Comparison of ENCODE assay signal across 20 cellular contexts in genomic region chr12:113314121-113314529, GRCh38. TPM values are rescaled to one million over a fixed set of nuclear protein-coding genes. Genes with fewer than 3 reads are reported as not detected.
DNase-seq lines count a peak whose midpoint lies in the region; ATAC-seq, FAIRE-seq and TF ChIP-seq lines count a peak whose summit lies in the region.
"Had no signal": no experiment of that assay in that cellular context is flagged by ENCODE, and none has a peak within 500 bp of the region (broad histone marks: within the 10 kb centered on the region; RNA-seq: fewer than 3 reads in every experiment).

No MANE protein-coding gene starts in this region.

- in situ Hi-C loops in K562 (cut with MboI): loop anchor here (5.0 to 10.0 kb wide), 2 partner anchors 118 to 601 kb away; no protein-coding TSS in a partner anchor

- H4K20me1 ChIP-seq in K562 (replicated peaks; ENCODE audit: control insufficient read depth, insufficient read depth, low read length): no peaks in the 10 kb centered on the region; the same call in 1 of the 2 replicates
- H4K20me1 ChIP-seq: BLaER1 had no signal

- TF ChIP-seq EP300 in K562 (IDR thresholded peaks at IDR 0.05; ENCODE audit: low read length): peak; percentile 43; the same call in 1 of the 2 replicates

- ATAC-seq in K562 (peak; percentile 67), HG03439 (IDR thresholded peaks at IDR 0.05; ENCODE audit: unreplicated experiment) (no peak)
- ATAC-seq: effector memory CD8-positive, alpha-beta T cell had no signal

- no peak overlapping the region for H3K27ac ChIP-seq in K562 (ENCODE audit: extremely low read depth, low read depth, low read length)
- H3K27ac ChIP-seq: BLaER1, hepatocyte, spleen had no signal

- DNase-seq in ELF-1 (ENCODE audit: low read depth, low spot score) (peak; percentile 48), NCI-H226 (peak; percentile 92), K562 (ENCODE audit: extremely low read depth in 1 of 4, low spot score in 3 of 4) (peak; percentile 52 to 83 (median 70)), nephron progenitor cell (no peak), amniotic stem cell (lab: John Stamatoyannopoulos, UW) (no peak), T-helper 9 cell (no peak)
- DNase-seq: activated B cell treated with CpG ODN at 0.5 μM for 24 hours; activated CD8-positive, alpha-beta memory T cell treated with anti-CD3 and anti-CD28 coated beads for 24 hours; aorta; DMS 273 treated with DMSO at 0.1 percent for 48 hours; effector memory CD8-positive, alpha-beta T cell; NCI-H187; spleen; stimulated activated CD8-positive, alpha-beta memory T cell treated with anti-CD3 and anti-CD28 coated beads, Interleukin-4, amount 100 ng/mL, for 48 hours; testis had no signal

- TF ChIP-seq POLR2A in K562 (conservative IDR thresholded peaks at IDR 0.05): no peak

- H3K4me1 ChIP-seq in K562 (replicated peaks in 1 of 2; ENCODE audit: control insufficient read depth in 2 of 2, insufficient read depth in 2 of 2, low read length in 2 of 2): peaks cover 4 to 7% of the 10 kb centered on the region in 2 experiments; a peak in 4 of 5 replicates
- H3K4me1 ChIP-seq: spleen, testis had no signal

- H3K4me3 ChIP-seq in K562: no peak overlapping the region
- H3K4me3 ChIP-seq: BLaER1, hepatocyte, spleen, testis had no signal

- H3K27me3 Mint-ChIP-seq in nephron progenitor cell (ENCODE audit: low read depth, poor library complexity): peaks cover 3% of the 10 kb centered on the region
- H3K27me3 Mint-ChIP-seq: activated B cell treated with CpG ODN at 0.5 μM for 24 hours; effector memory CD8-positive, alpha-beta T cell had no signal

- POLR2A ChIA-PET in K562 (lab: Yijun Ruan, JAX): interaction anchor here (0.7 to 2.0 kb wide), 3 partner anchors 12 to 676 kb away, joined by 3 to 4 read pairs (median 4); no protein-coding TSS in a partner anchor

- intact Hi-C loops in K562 (cut with micrococcal nuclease): no loop called here

- 4% methylated on average over 7 of the region's 7 CpGs for WGBS in K562 (ENCODE audit: insufficient coverage, low coverage, missing lambda C conversion rate)

- H3K9ac ChIP-seq in K562 (ENCODE audit: insufficient read depth in 1 of 2, low read depth in 2 of 2, low read length in 2 of 2): peak overlapping the region in 1 of 2 experiments; percentile 16; a peak in 1 of 4 replicates
- H3K9ac ChIP-seq: BLaER1 had no signal

- FAIRE-seq in K562 (lab: Jason Lieb, UNC): peak; percentile 85
- FAIRE-seq: H54, islet of Langerhans had no signal

- no TSS peak for BruUV-seq in K562 (replicated peaks; lab: Mats Ljungman, UMichigan)

- no peak for TF ChIP-seq CTCF in K562 (IDR thresholded peaks at IDR 0.05 in 2 of 3, conservative IDR thresholded peaks at IDR 0.05 in 1 of 3; ENCODE audit: insufficient read depth in 2 of 3, low read depth in 1 of 3, low read length in 3 of 3)
- no peak for TF ChIP-seq CTCF in nephron progenitor cell (IDR thresholded peaks at IDR 0.05)

- H3K4me2 ChIP-seq in K562 (ENCODE audit: insufficient read depth, low read length): peak overlapping the region; percentile 12; the same call in 1 of the 2 replicates
- H3K4me2 ChIP-seq: BLaER1, hepatocyte had no signal

- H3K36me3 ChIP-seq in K562 (ENCODE audit: control insufficient read depth, insufficient read depth, low read length): peaks cover 82% of the 10 kb centered on the region

- no peaks in the 10 kb centered on the region for H3K9me3 ChIP-seq in K562 (replicated peaks; ENCODE audit: control insufficient read depth, insufficient read depth, low read depth, low read length)
- H3K9me3 ChIP-seq: BLaER1, spleen, testis had no signal

- peak in 1 of 2 experiments; percentile 21; a peak in 2 of 4 replicates for TF ChIP-seq RAD21 in K562 (CRISPR knock-in tag; conservative IDR thresholded peaks at IDR 0.05 in 1 of 2, IDR thresholded peaks at IDR 0.05 in 1 of 2)

- no peaks in the 10 kb centered on the region for H3K9me3 Mint-ChIP-seq in nephron progenitor cell
- H3K9me3 Mint-ChIP-seq: activated B cell treated with CpG ODN at 0.5 μM for 24 hours; effector memory CD8-positive, alpha-beta T cell had no signal

- H3K27me3 ChIP-seq in K562 (ENCODE audit: control insufficient read depth in 2 of 2, insufficient read depth in 2 of 2, low read length in 2 of 2): no peaks in the 10 kb centered on the region
- H3K27me3 ChIP-seq: BLaER1, hepatocyte, spleen, testis had no signal

- no peak overlapping the region for H2AFZ ChIP-seq in K562 (ENCODE audit: low read depth, low read length)
- H2AFZ ChIP-seq: hepatocyte had no signal

- H3K4me3 Mint-ChIP-seq in nephron progenitor cell: no peak overlapping the region
- H3K4me3 Mint-ChIP-seq: activated B cell treated with CpG ODN at 0.5 μM for 24 hours; effector memory CD8-positive, alpha-beta T cell had no signal

- H3K79me2 ChIP-seq in K562 (ENCODE audit: control insufficient read depth, insufficient read depth, low read length): no peaks in the 10 kb centered on the region
- H3K79me2 ChIP-seq: hepatocyte had no signal

- H3K9me1 ChIP-seq in K562 (ENCODE audit: control insufficient read depth, insufficient read depth, low read length): peaks cover 5% of the 10 kb centered on the region

- peaks cover 10% of the 10 kb centered on the region for H3K4me1 Mint-ChIP-seq in nephron progenitor cell
- H3K4me1 Mint-ChIP-seq: activated B cell treated with CpG ODN at 0.5 μM for 24 hours had no signal

- CTCF ChIA-PET in K562 (lab: Yijun Ruan, JAX; ENCODE audit: low intra/inter-chr PET ratio): interaction anchor here (0.6 kb wide), 1 partner anchor 12 kb away, joined by 3 read pairs; no protein-coding TSS in a partner anchor

- peaks cover 20% of the 10 kb centered on the region for H3K36me3 Mint-ChIP-seq in nephron progenitor cell (ENCODE audit: low read depth)

- peak overlapping the region; percentile 29 for H3K27ac Mint-ChIP-seq in nephron progenitor cell
- H3K27ac Mint-ChIP-seq: activated B cell treated with CpG ODN at 0.5 μM for 24 hours had no signal

TF ChIP-seq in K562, 482 proteins besides CTCF, POLR2A, EP300 and RAD21 (continues in another document):
- TF ChIP-seq COPS2 (conservative IDR thresholded peaks at IDR 0.05) (no peak), FUS (optimal IDR thresholded peaks at IDR 0.05; ENCODE audit: low read depth, low read length) (no peak), SRSF7 (optimal IDR thresholded peaks at IDR 0.05; ENCODE audit: low read depth, low read length) (no peak), ZNF668 (CRISPR knock-in tag; IDR thresholded peaks at IDR 0.05) (no peak), KLF16 (IDR thresholded peaks at IDR 0.05) (no peak), MECOM (CRISPR knock-in tag; IDR thresholded peaks at IDR 0.05) (peak; percentile 95), ZNF780A (CRISPR knock-in tag; IDR thresholded peaks at IDR 0.05) (no peak), JUND (IDR thresholded peaks at IDR 0.05; ENCODE audit: borderline replicate concordance, low read depth, low read length) (peak; percentile 91), JUND (tag; IDR thresholded peaks at IDR 0.05; ENCODE audit: borderline replicate concordance, low read depth, low read length) (peak; percentile 80; the same call in 2 of the 3 replicates), ZNF740 (CRISPR knock-in tag; IDR thresholded peaks at IDR 0.05) (peak; percentile 38; the same call in 1 of the 2 replicates), ZNF740 (tag; IDR thresholded peaks at IDR 0.05) (no peak)

RNA-seq across cellular contexts. Expression of gene SLC8B1, which starts 20.8 kb away (rescaled TPM):
- total RNA-seq in K562 (2011; cell fraction: chromatin; rRNA removed; ENCODE audit: low replicate concordance): 58.8 and 108 TPM in 2 replicates
- total RNA-seq in K562 (2011; cell fraction: nucleolus; rRNA removed): 66.5 and 71.5 TPM in 2 replicates
- 58.5 and 61.2 TPM in 2 replicates for total RNA-seq in K562 (2011; cell fraction: nucleoplasm; rRNA removed)
- total RNA-seq in K562 (2014; rRNA removed) (18.5 and 26.3 TPM in 2 replicates), K562 (2014; rRNA removed; fragmentation: Illumina TruSeq; extraction: Trizol) (12.6 and 18.1 TPM in 2 replicates), K562 (2015; rRNA removed; fragmentation: Illumina TruSeq; extraction: Trizol) (21.0 and 21.2 TPM in 2 replicates), K562 (2021) (31.8 and 34.1 TPM in 2 replicates)
- polyA plus RNA-seq in K562 (2011; rRNA removed) (18.2 and 25.0 TPM in 2 replicates), K562 (2014; fragmentation: Illumina TruSeq; extraction: Trizol) (23.0 and 24.1 TPM in 2 replicates), K562 (2014; fragmentation: Nextera tagmentation; extraction: Ambion mirVana) (under 1 TPM; 0.86 to 0.87 TPM), K562 (2014; rRNA removed) (25.2 and 26.5 TPM in 2 replicates)
- 35.8 and 50.0 TPM in 2 replicates for polyA plus RNA-seq in K562 (2011; cell fraction: cytosol; rRNA removed)
- polyA plus RNA-seq in K562 (2011; cell fraction: nucleus; rRNA removed): 70.2 and 99.8 TPM in 2 replicates
- polyA plus RNA-seq in K562 (2012): 20.5 and 24.5 TPM in 2 replicates
- polyA minus RNA-seq in K562 (2011; rRNA and poly(A)+ RNA removed): 19.1 and 29.2 TPM in 2 replicates
- polyA minus RNA-seq in K562 (2011; cell fraction: cytosol; rRNA and poly(A)+ RNA removed): 18.6 and 20.4 TPM in 2 replicates
- polyA minus RNA-seq in K562 (2011; cell fraction: nucleus; rRNA and poly(A)+ RNA removed): 27.6 and 36.0 TPM in 2 replicates

RNA-seq across cellular contexts. Expression of gene PLBD2, which starts 44.3 kb away (rescaled TPM):
- total RNA-seq in K562 (2011; cell fraction: chromatin; rRNA removed; ENCODE audit: low replicate concordance): 26.2 and 43.8 TPM in 2 replicates
- 42.6 and 46.5 TPM in 2 replicates for total RNA-seq in K562 (2011; cell fraction: nucleolus; rRNA removed)
- 41.1 and 61.7 TPM in 2 replicates for total RNA-seq in K562 (2011; cell fraction: nucleoplasm; rRNA removed)
- 7.2 and 9.1 TPM in 2 replicates for total RNA-seq in K562 (2014; rRNA removed)
- total RNA-seq in K562 (2014; rRNA removed; fragmentation: Illumina TruSeq; extraction: Trizol): 1.3 and 2.4 TPM in 2 replicates
- 4.1 and 4.4 TPM in 2 replicates for total RNA-seq in K562 (2015; rRNA removed; fragmentation: Illumina TruSeq; extraction: Trizol)
- 33.1 and 37.4 TPM in 2 replicates for total RNA-seq in K562 (2021)
- polyA plus RNA-seq in K562 (2011; rRNA removed): 5.5 and 7.8 TPM in 2 replicates
- polyA plus RNA-seq in K562 (2011; cell fraction: cytosol; rRNA removed): 11.4 and 15.3 TPM in 2 replicates
- 8.5 and 11.2 TPM in 2 replicates for polyA plus RNA-seq in K562 (2011; cell fraction: nucleus; rRNA removed)
- 18.7 and 28.0 TPM in 2 replicates for polyA plus RNA-seq in K562 (2012)
- polyA plus RNA-seq in K562 (2014; fragmentation: Illumina TruSeq; extraction: Trizol): 31.3 and 33.7 TPM in 2 replicates
- 1 to 10 TPM; 5.0 to 6.0 TPM for polyA plus RNA-seq in K562 (2014; fragmentation: Nextera tagmentation; extraction: Ambion mirVana)
- 16.4 and 17.6 TPM in 2 replicates for polyA plus RNA-seq in K562 (2014; rRNA removed)
- polyA minus RNA-seq in K562 (2011; rRNA and poly(A)+ RNA removed): 7.4 and 11.0 TPM in 2 replicates
- polyA minus RNA-seq in K562 (2011; cell fraction: cytosol; rRNA and poly(A)+ RNA removed): 21.5 and 26.5 TPM in 2 replicates
- polyA minus RNA-seq in K562 (2011; cell fraction: nucleus; rRNA and poly(A)+ RNA removed): 6.9 and 7.3 TPM in 2 replicates

Comparison
In these comparisons a context has a peak if more than half of its experiments do, and no peak if none do; other contexts are left out.
1. DNase-seq: peak in ELF-1 (single experiment), NCI-H226 (single experiment) and K562 (4 of 4); none in nephron progenitor cell (single experiment), amniotic stem cell (single experiment) and T-helper 9 cell (single experiment).